27 cellular contexts compared by ENCODE assay signal in genomic region chr6:138523347-138524210, GRCh38. TPM values are rescaled to one million over a fixed set of nuclear protein-coding genes. Genes with fewer than 3 reads are reported as not detected.
DNase-seq lines count a peak whose midpoint lies in the region; ATAC-seq, FAIRE-seq and TF ChIP-seq lines count a peak whose summit lies in the region.
"Had no signal": no experiment of that assay in that cellular context is flagged by ENCODE, and none has a peak within 500 bp of the region (broad histone marks: within the 10 kb centered on the region; RNA-seq: fewer than 3 reads in every experiment).

No MANE protein-coding gene starts in this region.

- H2AFZ ChIP-seq in HepG2 (ENCODE audit: low read length) (no peak overlapping the region), smooth muscle cell (ENCODE audit: low read depth) (no peak overlapping the region)

- TF ChIP-seq POLR2A in HepG2 (IDR thresholded peaks at IDR 0.05; ENCODE audit: insufficient read depth in 1 of 2, low read depth in 2 of 2, low read length in 2 of 2) (no peak), right lobe of liver (IDR thresholded peaks at IDR 0.05) (no peak)

- TF ChIP-seq EP300 in HepG2 (IDR thresholded peaks at IDR 0.05; ENCODE audit: low read depth in 2 of 2, low read length in 2 of 2) = no peak
- TF ChIP-seq EP300 in HepG2 (CRISPR knock-in tag; IDR thresholded peaks at IDR 0.05; ENCODE audit: borderline replicate concordance) = no peak

- in situ Hi-C loops in HepG2 (cut with HindIII; ENCODE audit: extremely low pct_ligation_motif_present, low pct_unique_long_range_greater_than_20kb) = no loop called here

- H3K9ac ChIP-seq in HepG2 (ENCODE audit: insufficient read depth, low read depth, low read length) (no peak overlapping the region), smooth muscle cell (ENCODE audit: low read depth) (no peak overlapping the region)

- ATAC-seq in HepG2 = no peak
- no peak for ATAC-seq in right lobe of liver
- no peak for ATAC-seq in WTC11
- peak; percentile 81 for ATAC-seq in foreskin keratinocyte
- ATAC-seq: activated T-helper 17 cell treated with anti-CD3 and anti-CD28 coated beads, Interleukin-2, amount 50 U/mL, for 72 hours; effector memory CD8-positive, alpha-beta T cell; psoas muscle; stimulated activated naive CD8-positive, alpha-beta T cell treated with anti-CD3 and anti-CD28 coated beads, Interleukin-15, Interleukin-2, amounts not matched to agents 100 U/mL and 50 U/mL, for 24 hours; T-cell had no signal

- H3K27me3 ChIP-seq in HepG2 (ENCODE audit: control insufficient read depth in 1 of 2, insufficient read depth in 2 of 2, low read length in 2 of 2) = no peaks in the 10 kb centered on the region
- H3K27me3 ChIP-seq in right lobe of liver = no peaks in the 10 kb centered on the region
- H3K27me3 ChIP-seq in foreskin keratinocyte = no peaks in the 10 kb centered on the region
- no peaks in the 10 kb centered on the region for H3K27me3 ChIP-seq in smooth muscle cell (ENCODE audit: low read depth)
- H3K27me3 ChIP-seq: esophagus squamous epithelium, SJCRH30, uterus had no signal

- TF ChIP-seq RAD21 in HepG2 (CRISPR knock-in tag; IDR thresholded peaks at IDR 0.05) = no peak

- DNase-seq in HepG2 (ENCODE audit: low spot score) (no peak), right lobe of liver (no peak), WTC11 (ENCODE audit: low spot score) (no peak), foreskin keratinocyte (peak; percentile 51 to 66), GM19239 (ENCODE audit: insufficient read length, low spot score) (no peak), smooth muscle cell (lab: John Stamatoyannopoulos, UW; ENCODE audit: unreplicated experiment) (no peak), NCI-H2171 treated with DMSO at 0.1 percent for 48 hours (lab: John Stamatoyannopoulos, UW) (no peak), NCI-H1694 (lab: John Stamatoyannopoulos, UW) (no peak)
- DNase-seq: activated CD4-positive, alpha-beta memory T cell treated with anti-CD3 and anti-CD28 coated beads, Interleukin-2, amount 10 ng/mL, durations not matched to agents 7 days and 5 days; activated CD4-positive, alpha-beta T cell treated with anti-CD3 and anti-CD28 coated beads for 1 hour; effector memory CD8-positive, alpha-beta T cell; esophagus squamous epithelium; Karpas-422; naive B cell; NCI-H510A treated with DMSO at 0.1 percent for 48 hours; psoas muscle; SJCRH30; stimulated activated naive CD8-positive, alpha-beta T cell treated with anti-CD3 and anti-CD28 coated beads, Interleukin-15, Interleukin-2, amounts not matched to agents 100 U/mL and 50 U/mL, for 24 hours; T-cell; uterus had no signal

- H3K9me3 ChIP-seq in HepG2 (ENCODE audit: low read length) (no peaks in the 10 kb centered on the region), right lobe of liver (no peaks in the 10 kb centered on the region), smooth muscle cell (replicated peaks; ENCODE audit: low read depth) (no peaks in the 10 kb centered on the region)
- H3K9me3 ChIP-seq: esophagus squamous epithelium, psoas muscle, SJCRH30, thoracic aorta, uterus had no signal

- H4K20me1 ChIP-seq in HepG2 (ENCODE audit: insufficient read depth, low read length) (no peaks in the 10 kb centered on the region; the same call in 1 of the 2 replicates), smooth muscle cell (ENCODE audit: low read depth) (peaks cover 33% of the 10 kb centered on the region)

- H3K27me3 Mint-ChIP-seq in WTC11 (ENCODE audit: low read depth) = no peaks in the 10 kb centered on the region

- H3F3A ChIP-seq in smooth muscle cell (ENCODE audit: low read depth) = peaks cover 7% of the 10 kb centered on the region

- POLR2A ChIA-PET in HepG2 (lab: Yijun Ruan, JAX) = interaction anchor here (1.1 to 1.7 kb wide), 3 partner anchors 19 to 49 kb away, joined by 4 to 5 read pairs (median 4); no protein-coding TSS in a partner anchor
- POLR2A ChIA-PET in WTC11 (lab: Charles Lee) = interaction anchor here (0.6 kb wide), 3 partner anchors 76 to 313 kb away, joined by 3 to 5 read pairs (median 3); no protein-coding TSS in a partner anchor

- H3K36me3 Mint-ChIP-seq in WTC11 = no peaks in the 10 kb centered on the region
- H3K36me3 Mint-ChIP-seq: activated naive CD4-positive, alpha-beta T cell treated with anti-CD3 and anti-CD28 coated beads, Interleukin-2, amount 50 U/mL, for 24 hours; naive B cell; T-cell had no signal

- CTCF ChIA-PET in HepG2 (lab: Yijun Ruan, JAX; ENCODE audit: low intra/inter-chr PET ratio, low total read pairs) = no interaction called here
- CTCF ChIA-PET in WTC11 (lab: Charles Lee) = interaction anchor here (0.6 to 1.7 kb wide), 5 partner anchors 10 to 1100 kb away, joined by 3 to 5 read pairs (median 3); no protein-coding TSS in a partner anchor

- H3K27ac ChIP-seq in HepG2 (ENCODE audit: extremely low read length, insufficient read depth, low read length) (peak overlapping the region; percentile 8), right lobe of liver (no peak overlapping the region), foreskin keratinocyte (no peak overlapping the region), smooth muscle cell (ENCODE audit: low read depth) (no peak overlapping the region)
- H3K27ac ChIP-seq: coronary artery, esophagus squamous epithelium, psoas muscle, SJCRH30, thoracic aorta, uterus had no signal

- H3K79me2 ChIP-seq in HepG2 (ENCODE audit: insufficient read depth, low read length) = peaks cover 53% of the 10 kb centered on the region
- peaks cover 17% of the 10 kb centered on the region for H3K79me2 ChIP-seq in smooth muscle cell (ENCODE audit: low read depth)

- TF ChIP-seq CTCF in HepG2 (CRISPR knock-in tag; IDR thresholded peaks at IDR 0.05) (no peak), right lobe of liver (IDR thresholded peaks at IDR 0.05) (no peak), WTC11 (IDR thresholded peaks at IDR 0.05) (no peak), foreskin keratinocyte (conservative IDR thresholded peaks at IDR 0.05) (no peak), smooth muscle cell (IDR thresholded peaks at IDR 0.05; ENCODE audit: borderline replicate concordance, insufficient read depth, poor library complexity, severe bottlenecking) (no peak)

- WGBS in HepG2 (ENCODE audit: low lambda C conversion rate) = 97% methylated on average over 7 of the region's 7 CpGs
- 69% methylated on average over 7 of the region's 7 CpGs for WGBS in right lobe of liver (ENCODE audit: insufficient coverage, low coverage, low lambda C conversion rate, missing lambda C conversion rate)
- WGBS in smooth muscle cell (ENCODE audit: low lambda C conversion rate) = 95% methylated on average over 7 of the region's 7 CpGs

- H3K4me3 ChIP-seq in HepG2 (replicated peaks in 1 of 3; ENCODE audit: insufficient read depth in 1 of 3, low read depth in 2 of 3, low read length in 3 of 3) = no peak overlapping the region
- no peak overlapping the region for H3K4me3 ChIP-seq in right lobe of liver
- H3K4me3 ChIP-seq in smooth muscle cell = no peak overlapping the region
- H3K4me3 ChIP-seq: coronary artery, esophagus squamous epithelium, psoas muscle, SJCRH30, thoracic aorta, uterus had no signal

- peaks cover 46% of the 10 kb centered on the region for H3K4me1 Mint-ChIP-seq in WTC11
- H3K4me1 Mint-ChIP-seq: activated naive CD4-positive, alpha-beta T cell treated with anti-CD3 and anti-CD28 coated beads, Interleukin-2, amount 50 U/mL, for 24 hours had no signal

- H3K9me3 Mint-ChIP-seq in WTC11 = peaks cover under 1% of the 10 kb centered on the region
- H3K9me3 Mint-ChIP-seq: activated CD4-positive, alpha-beta memory T cell treated with anti-CD3 and anti-CD28 coated beads, Interleukin-2, amount 10 ng/mL, durations not matched to agents 7 days and 5 days; activated naive CD4-positive, alpha-beta T cell treated with anti-CD3 and anti-CD28 coated beads, Interleukin-2, amount 50 U/mL, for 24 hours; activated T-helper 17 cell treated with anti-CD3 and anti-CD28 coated beads, Interleukin-2, amount 50 U/mL, for 72 hours; effector memory CD8-positive, alpha-beta T cell; naive B cell; T-cell had no signal

- no peak for FAIRE-seq in HepG2 (lab: Jason Lieb, UNC)
- FAIRE-seq in GM19239 (lab: Jason Lieb, UNC) = no peak
- FAIRE-seq: D721Med, H1, RCC 7860 had no signal

- intact Hi-C loops in HepG2 (cut with micrococcal nuclease; ENCODE audit: unreplicated experiment) = no loop called here
- intact Hi-C loops in right lobe of liver (cut with DNase I) = no loop called here

- H3K27ac Mint-ChIP-seq in WTC11 = peak overlapping the region; percentile 56
- H3K27ac Mint-ChIP-seq: activated CD4-positive, alpha-beta memory T cell treated with anti-CD3 and anti-CD28 coated beads, Interleukin-2, amount 10 ng/mL, durations not matched to agents 7 days and 5 days; activated naive CD4-positive, alpha-beta T cell treated with anti-CD3 and anti-CD28 coated beads, Interleukin-2, amount 50 U/mL, for 24 hours; activated T-helper 17 cell treated with anti-CD3 and anti-CD28 coated beads, Interleukin-2, amount 50 U/mL, for 72 hours; effector memory CD8-positive, alpha-beta T cell; T-cell had no signal

- no peak overlapping the region for H3K4me3 Mint-ChIP-seq in WTC11
- H3K4me3 Mint-ChIP-seq: activated CD4-positive, alpha-beta memory T cell treated with anti-CD3 and anti-CD28 coated beads, Interleukin-2, amount 10 ng/mL, durations not matched to agents 7 days and 5 days; activated naive CD4-positive, alpha-beta T cell treated with anti-CD3 and anti-CD28 coated beads, Interleukin-2, amount 50 U/mL, for 24 hours; activated T-helper 17 cell treated with anti-CD3 and anti-CD28 coated beads, Interleukin-2, amount 50 U/mL, for 72 hours; effector memory CD8-positive, alpha-beta T cell; naive B cell; T-cell had no signal

- BruUV-seq in HepG2 (replicated peaks; lab: Mats Ljungman, UMichigan) = no TSS peak

- H3K36me3 ChIP-seq in HepG2 (replicated peaks in 1 of 2; ENCODE audit: control insufficient read depth in 1 of 2, insufficient read depth in 2 of 2, low read length in 2 of 2) (no peaks in the 10 kb centered on the region), right lobe of liver (no peaks in the 10 kb centered on the region), smooth muscle cell (ENCODE audit: low read depth) (no peaks in the 10 kb centered on the region)
- H3K36me3 ChIP-seq: esophagus squamous epithelium, SJCRH30, thoracic aorta, uterus had no signal

- H3K4me1 ChIP-seq in HepG2 (ENCODE audit: insufficient read depth, low read length) (peaks cover 56% of the 10 kb centered on the region), right lobe of liver (peaks cover 0 to 17% (median 4%) of the 10 kb centered on the region in 4 donors), foreskin keratinocyte (no peaks in the 10 kb centered on the region), smooth muscle cell (ENCODE audit: low read depth) (peaks cover 20% of the 10 kb centered on the region)
- H3K4me1 ChIP-seq: psoas muscle, uterus had no signal

- H3K4me2 ChIP-seq in HepG2 (ENCODE audit: low read depth, low read length) = no peak overlapping the region
- no peak overlapping the region for H3K4me2 ChIP-seq in smooth muscle cell

RNA-seq across cellular contexts. Expression of gene NHSL1, which starts 24.3 kb away (rescaled TPM):
- 53.6 and 59.5 TPM in 2 replicates for total RNA-seq in HepG2 (2016; rRNA removed; fragmentation: Illumina TruSeq; extraction: Trizol)
- 19.0 and 21.3 TPM in 2 replicates for total RNA-seq in HepG2 (2016; cell fraction: cytosol; rRNA removed; fragmentation: Illumina TruSeq; extraction: Trizol; ENCODE audit: low read depth)
- total RNA-seq in HepG2 (2016; cell fraction: insoluble cytoplasmic fraction; rRNA removed; fragmentation: Illumina TruSeq; extraction: Trizol) = 55.9 and 56.5 TPM in 2 replicates
- 22.2 and 23.0 TPM in 2 replicates for total RNA-seq in HepG2 (2016; cell fraction: membrane; rRNA removed; fragmentation: Illumina TruSeq; extraction: Trizol)
- 124 and 133 TPM in 2 replicates for total RNA-seq in HepG2 (2016; cell fraction: nucleus; rRNA removed; fragmentation: Illumina TruSeq; extraction: Trizol)
- 22.6 and 24.9 TPM in 2 replicates for polyA plus RNA-seq in HepG2 (2011; rRNA removed)
- polyA plus RNA-seq in HepG2 (2011; cell fraction: cytosol; rRNA removed) = 11.6 and 12.3 TPM in 2 replicates
- polyA plus RNA-seq in HepG2 (2011; cell fraction: nucleus; rRNA removed) = 42.8 and 45.1 TPM in 2 replicates
- 23.2 and 25.7 TPM in 2 replicates for polyA plus RNA-seq in HepG2 (2012)
- 3.5 and 3.8 TPM in 2 replicates for polyA plus RNA-seq in HepG2 (2016; cell fraction: cytosol; fragmentation: Illumina TruSeq; extraction: Trizol; ENCODE audit: low read depth)
- polyA plus RNA-seq in HepG2 (2016; cell fraction: insoluble cytoplasmic fraction; fragmentation: Illumina TruSeq; extraction: Trizol; ENCODE audit: low read depth) = 20.6 and 26.3 TPM in 2 replicates
- 6.4 and 7.5 TPM in 2 replicates for polyA plus RNA-seq in HepG2 (2016; cell fraction: membrane; fragmentation: Illumina TruSeq; extraction: Trizol; ENCODE audit: low read depth)
- polyA plus RNA-seq in HepG2 (2016; cell fraction: nucleus; fragmentation: Illumina TruSeq; extraction: Trizol; ENCODE audit: insufficient read depth, low read depth) = 67.3 and 71.2 TPM in 2 replicates
- 4.6 and 265 TPM in 2 replicates for polyA minus RNA-seq in HepG2 (2011; rRNA and poly(A)+ RNA removed; ENCODE audit: low replicate concordance)
- polyA minus RNA-seq in HepG2 (2011; cell fraction: cytosol; rRNA and poly(A)+ RNA removed) = 58.2 and 64.4 TPM in 2 replicates
- polyA minus RNA-seq in HepG2 (2011; cell fraction: nucleus; rRNA and poly(A)+ RNA removed) = 179 and 208 TPM in 2 replicates
- total RNA-seq in right lobe of liver = 10 to 100 TPM; 19.8 to 54.2 (median 28.5) TPM
- total RNA-seq in WTC11 (2021) = 22.9 to 31.1 TPM (median 23.1 TPM) in 3 replicates
- total RNA-seq in foreskin keratinocyte = 16.8 and 18.8 TPM in 2 replicates
- polyA plus RNA-seq in foreskin keratinocyte = 3.1 and 3.2 TPM in 2 replicates
- total RNA-seq in smooth muscle cell = 6.6 and 9.0 TPM in 2 replicates
- 7.2 and 13.3 TPM in 2 replicates for polyA plus RNA-seq in smooth muscle cell

Comparison
In these comparisons a context has a peak if more than half of its experiments do, and no peak if none do; other contexts are left out.
1. DNase-seq: peak in foreskin keratinocyte (2 of 2); none in HepG2 (single experiment), right lobe of liver (0 of 3), WTC11 (single experiment), GM19239 (single experiment), smooth muscle cell (single experiment), NCI-H2171 treated with DMSO at 0.1 percent for 48 hours (single experiment) and NCI-H1694 (single experiment).
2. Of the 50 proteins assayed by ChIP-seq in both HepG2 and WTC11: peak only in HepG2: none; only in WTC11: none; in both: ZNF121; in neither: 49.